In the genomic region with DNA sequence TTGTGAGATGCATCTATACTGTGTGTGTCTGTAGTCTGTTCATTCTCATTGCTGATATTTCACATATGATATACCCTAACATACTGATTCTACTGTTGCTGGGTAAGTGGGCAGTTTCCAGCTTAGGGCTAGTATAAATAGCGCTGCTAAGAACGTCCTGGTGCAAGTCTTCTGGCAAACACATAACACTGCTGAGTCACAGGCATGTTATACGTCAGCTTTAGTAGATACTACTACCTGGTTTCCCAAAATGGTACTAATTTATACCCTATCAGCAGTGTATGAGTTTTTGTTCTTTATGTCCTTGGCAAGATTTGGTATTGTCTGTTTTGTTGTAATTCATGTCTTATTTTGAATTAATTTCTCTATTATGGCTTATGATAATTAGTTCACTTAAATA, we compare ENCODE assay signal across 10 cellular contexts. TPM values are rescaled to one million over a fixed set of nuclear protein-coding genes. Genes with fewer than 3 reads are reported as not detected.
DNase-seq lines count a peak whose midpoint lies in the region; ATAC-seq and TF ChIP-seq lines count a peak whose summit lies in the region.
"Had no signal": no experiment of that assay in that cellular context is flagged by ENCODE, and none has a peak within 500 bp of the region (broad histone marks: within the 10 kb centered on the region; RNA-seq: fewer than 3 reads in every experiment).

No MANE protein-coding gene starts in this region.

- 62% methylated on average over 3 of the region's 3 CpGs for WGBS in prostate gland

- TF ChIP-seq CTCF in brain (conservative IDR thresholded peaks at IDR 0.05) (no peak), prostate gland (IDR thresholded peaks at IDR 0.05) (no peak)

- no peaks in the 10 kb centered on the region for H3K9me3 ChIP-seq in CD8-positive, alpha-beta memory T cell (ENCODE audit: low read length)
- no peaks in the 10 kb centered on the region for H3K9me3 ChIP-seq in prostate gland

- intact Hi-C loops in prostate gland (cut with DNase I) = no loop called here

- no peak overlapping the region for H3K4me3 ChIP-seq in CD8-positive, alpha-beta memory T cell (ENCODE audit: low read length)
- H3K4me3 ChIP-seq in prostate gland = no peak overlapping the region

- DNase-seq in CD8-positive, alpha-beta memory T cell = no peak
- DNase-seq in NCI-H460 (ENCODE audit: extremely low read depth, low read depth) (peak; percentile 12), memory B cell (ENCODE audit: low spot score in 2 of 2) (no peak), NCI-H82 (lab: John Stamatoyannopoulos, UW) (no peak), prostate gland (ENCODE audit: low spot score) (no peak), SK-N-DZ (ENCODE audit: low spot score) (no peak)

- H3K27me3 Mint-ChIP-seq in CD8-positive, alpha-beta memory T cell = peaks cover 0 to 4% of the 10 kb centered on the region in 2 donors
- H3K27me3 Mint-ChIP-seq in brain (no peaks in the 10 kb centered on the region), memory B cell (no peaks in the 10 kb centered on the region)

- CTCF ChIA-PET in CD8-positive, alpha-beta memory T cell (lab: Charles Lee) = no interaction called here

- H3K27ac Mint-ChIP-seq in CD8-positive, alpha-beta memory T cell = peak overlapping the region in 7 of 8 donors; percentile 20 to 97 (median 91)
- H3K27ac Mint-ChIP-seq in brain = peak overlapping the region in 4 of 5 experiments; percentile 62 to 80 (median 72)
- H3K27ac Mint-ChIP-seq in memory B cell = no peak overlapping the region

- POLR2A ChIA-PET in CD8-positive, alpha-beta memory T cell (lab: Charles Lee) = no interaction called here

- H3K4me1 Mint-ChIP-seq in CD8-positive, alpha-beta memory T cell = peaks cover 25 to 34% (median 33%) of the 10 kb centered on the region in 3 donors
- H3K4me1 Mint-ChIP-seq in brain (peaks cover 20% of the 10 kb centered on the region), memory B cell (peaks cover 17% of the 10 kb centered on the region)

- H3K27me3 ChIP-seq in CD8-positive, alpha-beta memory T cell (ENCODE audit: insufficient read depth, low read length, poor library complexity, severe bottlenecking) = no peaks in the 10 kb centered on the region
- no peaks in the 10 kb centered on the region for H3K27me3 ChIP-seq in prostate gland (replicated peaks; ENCODE audit: insufficient read depth)

- peaks cover 6% of the 10 kb centered on the region for H3K4me1 ChIP-seq in CD8-positive, alpha-beta memory T cell (ENCODE audit: insufficient read depth, low read length)
- H3K4me1 ChIP-seq in prostate gland (replicated peaks) = no peaks in the 10 kb centered on the region
- H3K4me1 ChIP-seq: parathyroid adenoma had no signal

- TF ChIP-seq POLR2A in prostate gland (IDR thresholded peaks at IDR 0.05) = no peak

- peaks cover 7% of the 10 kb centered on the region for H3K36me3 ChIP-seq in CD8-positive, alpha-beta memory T cell (ENCODE audit: insufficient read depth, low read length)
- H3K36me3 ChIP-seq in prostate gland = no peaks in the 10 kb centered on the region

- H3K36me3 Mint-ChIP-seq in CD8-positive, alpha-beta memory T cell = peaks cover 0 to 22% (median 9%) of the 10 kb centered on the region in 3 donors
- no peaks in the 10 kb centered on the region for H3K36me3 Mint-ChIP-seq in brain
- peaks cover 12% of the 10 kb centered on the region for H3K36me3 Mint-ChIP-seq in memory B cell

- no peaks in the 10 kb centered on the region for H3K9me3 Mint-ChIP-seq in CD8-positive, alpha-beta memory T cell
- H3K9me3 Mint-ChIP-seq in brain = peaks cover 0 to 6% (median 0%) of the 10 kb centered on the region in 5 experiments
- H3K9me3 Mint-ChIP-seq in memory B cell = no peaks in the 10 kb centered on the region

- ATAC-seq in memory B cell (ENCODE audit: low read depth) (no peak), GM21576 (IDR thresholded peaks at IDR 0.05; ENCODE audit: unreplicated experiment) (no peak)

- H3K4me3 Mint-ChIP-seq in CD8-positive, alpha-beta memory T cell = peak overlapping the region; percentile 58 to 92 (median 87)
- H3K4me3 Mint-ChIP-seq in brain = peak overlapping the region; percentile 86 to 96 (median 91)
- peak overlapping the region; percentile 98 for H3K4me3 Mint-ChIP-seq in memory B cell

- H3K27ac ChIP-seq in CD8-positive, alpha-beta memory T cell (ENCODE audit: low read depth, low read length) = no peak overlapping the region
- H3K27ac ChIP-seq in prostate gland = no peak overlapping the region
- H3K27ac ChIP-seq: parathyroid adenoma, RWPE1 had no signal

RNA-seq across cellular contexts. Expression of a gene that starts 1.2 kb away (rescaled TPM):
- total RNA-seq in CD8-positive, alpha-beta memory T cell = 1 to 10 TPM; 1.9 to 2.5 TPM
- 1.0 TPM for polyA plus RNA-seq in CD8-positive, alpha-beta memory T cell
- total RNA-seq in NCI-H460 (2014; rRNA removed; shearing (Covaris generic)) = 9.8 and 11.9 TPM in 2 replicates
- polyA plus RNA-seq in NCI-H460 (2014; cell fraction: nucleus; rRNA removed) = 8.0 and 10.4 TPM in 2 replicates
- polyA plus RNA-seq in brain (ENCODE audit: insufficient read depth, low read depth, low replicate concordance) = 3.6 TPM
- total RNA-seq in prostate gland = 1 to 10 TPM; 5.2 to 9.7 TPM
- 0.48 and 0.58 TPM in 2 replicates for polyA plus RNA-seq in SK-N-DZ (2014; cell fraction: cytosol; rRNA removed)
- polyA plus RNA-seq in SK-N-DZ (2014; cell fraction: nucleus; rRNA removed) = 1.7 and 3.1 TPM in 2 replicates

RNA-seq across cellular contexts. Expression of a gene that starts 6.3 kb away (rescaled TPM):
- total RNA-seq in CD8-positive, alpha-beta memory T cell = 100 to 1,000 TPM; 112 to 120 TPM
- polyA plus RNA-seq in CD8-positive, alpha-beta memory T cell = 121 TPM
- total RNA-seq in NCI-H460 (2014; rRNA removed; shearing (Covaris generic)) = 77.2 and 90.7 TPM in 2 replicates
- 216 and 387 TPM in 2 replicates for polyA plus RNA-seq in NCI-H460 (2014; cell fraction: nucleus; rRNA removed)
- 64.6 TPM for polyA plus RNA-seq in brain (ENCODE audit: insufficient read depth, low read depth, low replicate concordance)
- total RNA-seq in prostate gland = 100 to 1,000 TPM; 102 to 108 TPM
- polyA plus RNA-seq in SK-N-DZ (2014; cell fraction: cytosol; rRNA removed) = 51.0 and 64.5 TPM in 2 replicates
- 41.5 and 44.2 TPM in 2 replicates for polyA plus RNA-seq in SK-N-DZ (2014; cell fraction: nucleus; rRNA removed)
